ENCODE assay signal across 19 cellular contexts in genomic region chr1:32863516-32864245, GRCh38. TPM values are rescaled to one million over a fixed set of nuclear protein-coding genes. Genes with fewer than 3 reads are reported as not detected.
"Had no signal": no experiment of that assay in that cellular context is flagged by ENCODE, and none has a peak within 500 bp of the region (broad histone marks: within the 10 kb centered on the region; RNA-seq: fewer than 3 reads in every experiment).

No MANE protein-coding gene starts in this region.

- H3K4me1 ChIP-seq: body of pancreas, left lung, upper lobe of right lung had no signal

- ATAC-seq: activated naive CD4-positive, alpha-beta T cell treated with anti-CD3 and anti-CD28 coated beads, Interleukin-2, amount 50 U/mL, for 72 hours; body of pancreas; effector memory CD8-positive, alpha-beta T cell; gastroesophageal sphincter; left lung; naive thymus-derived CD8-positive, alpha-beta T cell; stimulated activated naive CD8-positive, alpha-beta T cell treated with anti-CD3 and anti-CD28 coated beads, Interleukin-15, Interleukin-2, amounts not matched to agents 100 U/mL and 50 U/mL, for 24 hours; upper lobe of right lung had no signal

- H3K4me3 Mint-ChIP-seq: activated CD4-positive, alpha-beta T cell treated with anti-CD3 and anti-CD28 coated beads, Interleukin-2, amount 10 ng/mL, durations not matched to agents 7 days and 5 days; dendritic cell treated with granulocyte-macrophage colony-stimulating factor and Interleukin-4, amounts not matched to agents 40 ng/mL and 50 ng/mL, for 4 days; effector memory CD8-positive, alpha-beta T cell; memory B cell; naive thymus-derived CD8-positive, alpha-beta T cell had no signal

- H3K4me1 Mint-ChIP-seq: activated CD4-positive, alpha-beta T cell treated with anti-CD3 and anti-CD28 coated beads, Interleukin-2, amount 10 ng/mL, durations not matched to agents 7 days and 5 days; memory B cell had no signal

- H3K4me2 ChIP-seq: smooth muscle cell had no signal

- H3K27ac Mint-ChIP-seq: activated CD4-positive, alpha-beta T cell treated with anti-CD3 and anti-CD28 coated beads, Interleukin-2, amount 10 ng/mL, durations not matched to agents 7 days and 5 days; activated T-helper 2 cell treated with anti-CD3 and anti-CD28 coated beads, Interferon-gamma antibody, Interleukin-2, Interleukin-4, amounts not matched to agents 10 μg/mL and 5 μg/mL and 100 μg/mL, durations not matched to agents 14 hours and 24 hours and 36 hours; dendritic cell treated with granulocyte-macrophage colony-stimulating factor and Interleukin-4, amounts not matched to agents 40 ng/mL and 50 ng/mL, for 4 days; memory B cell had no signal

- H3K9me3 Mint-ChIP-seq: activated CD4-positive, alpha-beta T cell treated with anti-CD3 and anti-CD28 coated beads, Interleukin-2, amount 10 ng/mL, durations not matched to agents 7 days and 5 days; activated naive CD4-positive, alpha-beta T cell treated with anti-CD3 and anti-CD28 coated beads, Interleukin-2, amount 50 U/mL, for 72 hours; activated T-helper 2 cell treated with anti-CD3 and anti-CD28 coated beads, Interferon-gamma antibody, Interleukin-2, Interleukin-4, amounts not matched to agents 10 μg/mL and 5 μg/mL and 100 μg/mL, durations not matched to agents 14 hours and 24 hours and 36 hours; dendritic cell treated with granulocyte-macrophage colony-stimulating factor and Interleukin-4, amounts not matched to agents 40 ng/mL and 50 ng/mL, for 4 days; effector memory CD8-positive, alpha-beta T cell; memory B cell; naive thymus-derived CD8-positive, alpha-beta T cell had no signal

- H3K27me3 ChIP-seq: body of pancreas, gastroesophageal sphincter, left lung, upper lobe of right lung had no signal

- H3K27ac ChIP-seq: body of pancreas, left lung, upper lobe of right lung had no signal

- DNase-seq: activated CD4-positive, alpha-beta T cell treated with anti-CD3 and anti-CD28 coated beads, Interleukin-2, amount 10 ng/mL, durations not matched to agents 7 days and 5 days; body of pancreas; effector memory CD8-positive, alpha-beta T cell; islet precursor cell; left lung; naive thymus-derived CD8-positive, alpha-beta T cell; stimulated activated CD4-positive, alpha-beta T cell treated with anti-CD3 and anti-CD28 coated beads, Interleukin-4, amount 100 ng/mL, for 4 hours; stimulated activated CD8-positive, alpha-beta memory T cell treated with anti-CD3 and anti-CD28 coated beads, Interleukin-4, amount 100 ng/mL, for 48 hours; stimulated activated naive CD8-positive, alpha-beta T cell treated with anti-CD3 and anti-CD28 coated beads, Interleukin-15, Interleukin-2, amounts not matched to agents 100 U/mL and 50 U/mL, for 24 hours; T-helper 2 cell; upper lobe of right lung had no signal

- H3K27me3 Mint-ChIP-seq: activated CD4-positive, alpha-beta T cell treated with anti-CD3 and anti-CD28 coated beads, Interleukin-2, amount 10 ng/mL, durations not matched to agents 7 days and 5 days had no signal

- FAIRE-seq: TTC549 had no signal

- H3K9me3 ChIP-seq: body of pancreas, gastroesophageal sphincter, left lung, upper lobe of right lung had no signal

RNA-seq across cellular contexts. Expression of gene FNDC5, which starts 7.0 kb away (rescaled TPM):
- total RNA-seq: activated CD4-positive, alpha-beta T cell treated with anti-CD3 and anti-CD28 coated beads, Interleukin-2, amount 10 ng/mL, durations not matched to agents 7 days and 5 days; activated naive CD4-positive, alpha-beta T cell treated with anti-CD3 and anti-CD28 coated beads, Interleukin-2, amount 50 U/mL, for 72 hours; activated T-helper 2 cell treated with anti-CD3 and anti-CD28 coated beads, Interferon-gamma antibody, Interleukin-2, Interleukin-4, amounts not matched to agents 10 μg/mL and 5 μg/mL and 100 μg/mL, durations not matched to agents 14 hours and 24 hours and 36 hours; body of pancreas; epithelial cell of proximal tubule; naive thymus-derived CD8-positive, alpha-beta T cell; smooth muscle cell had no signal

RNA-seq across cellular contexts. Expression of gene HPCA, which starts 22.6 kb away (rescaled TPM):
- total RNA-seq: activated CD4-positive, alpha-beta T cell treated with anti-CD3 and anti-CD28 coated beads, Interleukin-2, amount 10 ng/mL, durations not matched to agents 7 days and 5 days; body of pancreas; epithelial cell of proximal tubule; naive thymus-derived CD8-positive, alpha-beta T cell; smooth muscle cell; upper lobe of right lung had no signal

RNA-seq across cellular contexts. Expression of gene TMEM54, which starts 37.5 kb away (rescaled TPM):
- total RNA-seq: activated CD4-positive, alpha-beta T cell treated with anti-CD3 and anti-CD28 coated beads, Interleukin-2, amount 10 ng/mL, durations not matched to agents 7 days and 5 days; naive thymus-derived CD8-positive, alpha-beta T cell had no signal
